Comparison of ENCODE assay signal across 10 cellular contexts in the genomic region with DNA sequence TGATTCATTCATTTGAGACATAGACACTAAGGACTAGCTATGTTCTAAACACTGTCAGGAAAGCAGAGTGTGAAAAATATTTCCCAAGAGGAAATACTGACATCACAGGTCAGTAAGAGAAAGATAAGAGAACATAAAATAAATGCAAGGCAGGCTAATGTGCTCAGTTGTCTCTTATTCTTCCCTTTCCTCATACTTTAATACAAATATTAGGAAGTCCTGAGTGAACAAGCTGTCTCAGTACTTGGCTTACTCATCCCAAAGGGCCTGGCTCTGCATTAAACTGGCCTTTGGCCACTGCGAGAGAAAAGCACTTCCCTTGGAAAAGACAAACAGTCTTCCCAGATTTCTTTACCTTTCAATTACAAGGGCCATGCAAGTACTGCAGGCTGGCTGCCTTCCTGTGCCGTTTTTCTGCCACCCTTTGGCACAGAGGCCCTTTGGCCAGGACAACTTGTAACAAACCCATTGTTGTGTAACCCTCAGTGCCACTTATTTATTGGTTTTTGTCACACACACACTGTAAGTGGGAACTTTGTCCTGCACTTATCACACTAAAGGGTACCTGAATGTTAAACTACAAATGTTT. TPM values are rescaled to one million over a fixed set of nuclear protein-coding genes. Genes with fewer than 3 reads are reported as not detected.
DNase-seq lines count a peak whose midpoint lies in the region; ATAC-seq, FAIRE-seq and TF ChIP-seq lines count a peak whose summit lies in the region.
"Had no signal": no experiment of that assay in that cellular context is flagged by ENCODE, and none has a peak within 500 bp of the region (broad histone marks: within the 10 kb centered on the region; RNA-seq: fewer than 3 reads in every experiment).

No MANE protein-coding gene starts in this region.

- peak overlapping the region; percentile 56 for H3K9ac ChIP-seq in endothelial cell of umbilical vein (replicated peaks; ENCODE audit: extremely low read depth, insufficient read depth, low read length)

- DNase-seq in activated T-cell treated with anti-CD3 and anti-CD28 coated beads, Interleukin-2, amount 50 U/mL, for 24 hours: no peak
- DNase-seq in activated T-cell treated with anti-CD3 and anti-CD28 coated beads, Interleukin-2, amount 50 U/mL, for 48 hours: no peak
- DNase-seq in endothelial cell of umbilical vein (ENCODE audit: low read depth, low spot score): peak; percentile 88
- no peak for DNase-seq in memory B cell (ENCODE audit: low spot score in 2 of 2)
- DNase-seq in aorta: no peak
- DNase-seq in KBM-7: no peak
- DNase-seq in UCSD-AML1 (lab: John Stamatoyannopoulos, UW; ENCODE audit: unreplicated experiment): no peak
- DNase-seq: erythroblast, Kasumi-1 had no signal

- intact Hi-C loops in endothelial cell of umbilical vein (cut with micrococcal nuclease) (loop anchor here (1.0 to 2.0 kb wide), 2 partner anchors 13 to 33 kb away; a partner anchor contains a TSS), aorta (cut with DNase I) (no loop called here)

- CTCF ChIA-PET in endothelial cell of umbilical vein (lab: Charles Lee): interaction anchor here (0.6 to 2.1 kb wide), 9 partner anchors 10 to 242 kb away, joined by 3 to 14 read pairs (median 5); a partner anchor contains a TSS

- H3K27ac ChIP-seq in endothelial cell of umbilical vein (ENCODE audit: insufficient read depth, low read depth, low read length) (peak overlapping the region; percentile 85), aorta (ENCODE audit: low read depth in 1 of 2, low read length in 2 of 2) (no peak overlapping the region)

- peak; percentile 94 for FAIRE-seq in endothelial cell of umbilical vein (lab: Jason Lieb, UNC)

- no peak for TF ChIP-seq CTCF in endothelial cell of umbilical vein (IDR thresholded peaks at IDR 0.05; ENCODE audit: extremely low read depth in 1 of 2, insufficient read depth in 1 of 2, low read depth in 1 of 2, low read length in 2 of 2)

- H2AFZ ChIP-seq in endothelial cell of umbilical vein (ENCODE audit: low read depth, low read length): no peak overlapping the region

- H4K20me1 ChIP-seq in endothelial cell of umbilical vein (replicated peaks; ENCODE audit: control insufficient read depth, extremely low read depth, insufficient read depth, low read length): no peaks in the 10 kb centered on the region

- ATAC-seq in memory B cell (ENCODE audit: low read depth) (no peak), aorta (ENCODE audit: low FRiP score) (peak; percentile 33), GM18870 (IDR thresholded peaks at IDR 0.05; ENCODE audit: unreplicated experiment) (no peak)

- BruUV-seq in endothelial cell of umbilical vein (replicated peaks; lab: Mats Ljungman, UMichigan): TSS peak; percentile 91

- peak overlapping the region; percentile 24 for H3K27ac Mint-ChIP-seq in activated T-cell treated with anti-CD3 and anti-CD28 coated beads, Interleukin-2, amount 50 U/mL, for 24 hours
- H3K27ac Mint-ChIP-seq in memory B cell: peak overlapping the region; percentile 10

- no peaks in the 10 kb centered on the region for H3K9me3 Mint-ChIP-seq in activated T-cell treated with anti-CD3 and anti-CD28 coated beads, Interleukin-2, amount 50 U/mL, for 24 hours
- H3K9me3 Mint-ChIP-seq in memory B cell: no peaks in the 10 kb centered on the region

- peaks cover 33% of the 10 kb centered on the region for H3K36me3 Mint-ChIP-seq in activated T-cell treated with anti-CD3 and anti-CD28 coated beads, Interleukin-2, amount 50 U/mL, for 24 hours (ENCODE audit: low read depth)
- peaks cover 18% of the 10 kb centered on the region for H3K36me3 Mint-ChIP-seq in memory B cell

- no peaks in the 10 kb centered on the region for H3K27me3 Mint-ChIP-seq in activated T-cell treated with anti-CD3 and anti-CD28 coated beads, Interleukin-2, amount 50 U/mL, for 24 hours
- H3K27me3 Mint-ChIP-seq in memory B cell: no peaks in the 10 kb centered on the region

- dilution Hi-C loops in endothelial cell of umbilical vein (cut with MboI; ENCODE audit: extremely low pct_ligation_motif_present, low sequenced_read_pairs): no loop called here

- no peak overlapping the region for H3K4me3 Mint-ChIP-seq in activated T-cell treated with anti-CD3 and anti-CD28 coated beads, Interleukin-2, amount 50 U/mL, for 24 hours
- H3K4me3 Mint-ChIP-seq in memory B cell: no peak overlapping the region

- H3K4me1 ChIP-seq in endothelial cell of umbilical vein (ENCODE audit: control insufficient read depth, extremely low read depth, insufficient read depth, low read length) (peaks cover 35% of the 10 kb centered on the region), aorta (ENCODE audit: control insufficient read depth in 1 of 2, insufficient read depth in 2 of 2, low read length in 2 of 2) (peaks cover 0 to 3% of the 10 kb centered on the region in 2 donors)

- H3K9me1 ChIP-seq in endothelial cell of umbilical vein (replicated peaks; ENCODE audit: control insufficient read depth, extremely low read depth, insufficient read depth, low read length): no peaks in the 10 kb centered on the region

- peaks cover 31% of the 10 kb centered on the region for H3K79me2 ChIP-seq in endothelial cell of umbilical vein (ENCODE audit: control insufficient read depth, insufficient read depth, low read length)

- peak; percentile 34 for TF ChIP-seq POLR2A in endothelial cell of umbilical vein (IDR thresholded peaks at IDR 0.05; ENCODE audit: low read depth, low read length)

- H3K4me1 Mint-ChIP-seq in activated T-cell treated with anti-CD3 and anti-CD28 coated beads, Interleukin-2, amount 50 U/mL, for 24 hours (ENCODE audit: low read depth): peaks cover 18% of the 10 kb centered on the region
- H3K4me1 Mint-ChIP-seq in memory B cell: peaks cover 16% of the 10 kb centered on the region

- H3K4me3 ChIP-seq in endothelial cell of umbilical vein (replicated peaks in 1 of 3; ENCODE audit: insufficient read depth in 1 of 3, low read depth in 1 of 3, low read length in 3 of 3): peak overlapping the region in 1 of 3 experiments; percentile 7
- H3K4me3 ChIP-seq in aorta (ENCODE audit: low read length in 2 of 2): no peak overlapping the region

- H3K36me3 ChIP-seq in endothelial cell of umbilical vein (ENCODE audit: control insufficient read depth in 2 of 2, extremely low read depth in 1 of 2, insufficient read depth in 2 of 2, low read length in 2 of 2) (no peaks in the 10 kb centered on the region), aorta (ENCODE audit: control insufficient read depth in 1 of 2, insufficient read depth in 2 of 2, low read length in 1 of 2) (no peaks in the 10 kb centered on the region)

- peak overlapping the region; percentile 84 for H3K4me2 ChIP-seq in endothelial cell of umbilical vein (ENCODE audit: insufficient read depth, low read length)

- in situ Hi-C loops in KBM-7 (cut with MboI; ENCODE audit: low pct_unique_long_range_greater_than_20kb, low sequenced_read_pairs): no loop called here

- POLR2A ChIA-PET in endothelial cell of umbilical vein (lab: Charles Lee): interaction anchor here (1.2 kb wide), 1 partner anchor 13 kb away, joined by 6 read pairs; no protein-coding TSS in a partner anchor

- WGBS in aorta, 2 donors: 3 to 4% methylated on average over 2 of the region's 2 CpGs

- H3K27me3 ChIP-seq in endothelial cell of umbilical vein (ENCODE audit: control insufficient read depth in 2 of 2, insufficient read depth in 2 of 2, low read length in 2 of 2): no peaks in the 10 kb centered on the region
- no peaks in the 10 kb centered on the region for H3K27me3 ChIP-seq in aorta (ENCODE audit: control insufficient read depth in 1 of 2, insufficient read depth in 2 of 2, low read length in 1 of 2)

- H3K9me3 ChIP-seq in endothelial cell of umbilical vein (replicated peaks; ENCODE audit: control insufficient read depth, insufficient read depth, low read length): no peaks in the 10 kb centered on the region
- no peaks in the 10 kb centered on the region for H3K9me3 ChIP-seq in aorta (ENCODE audit: control insufficient read depth, low read length)

TF ChIP-seq in endothelial cell of umbilical vein, 7 proteins besides CTCF, POLR2A, EP300 and RAD21:
- TF ChIP-seq POLR2AphosphoS5 (IDR thresholded peaks at IDR 0.05; ENCODE audit: insufficient read depth, low read depth, low read length) (peak; percentile 35), EZH2 (IDR thresholded peaks at IDR 0.05; ENCODE audit: borderline replicate concordance, low read depth, low read length, severe bottlenecking) (no peak), MYC (IDR thresholded peaks at IDR 0.05; ENCODE audit: low read depth, low read length) (no peak), GATA2 (IDR thresholded peaks at IDR 0.05; ENCODE audit: insufficient read depth, insufficient read length, low read depth, low read length) (peak; percentile 71), FOS (IDR thresholded peaks at IDR 0.05; ENCODE audit: borderline replicate concordance, insufficient read depth, low read length) (peak; percentile 79), JUN (IDR thresholded peaks at IDR 0.05; ENCODE audit: borderline replicate concordance, insufficient read depth, insufficient read length, low read depth) (peak; percentile 61)
- TF ChIP-seq, protein P1, sequence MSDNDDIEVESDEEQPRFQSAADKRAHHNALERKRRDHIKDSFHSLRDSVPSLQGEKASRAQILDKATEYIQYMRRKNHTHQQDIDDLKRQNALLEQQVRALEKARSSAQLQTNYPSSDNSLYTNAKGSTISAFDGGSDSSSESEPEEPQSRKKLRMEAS (IDR thresholded peaks at IDR 0.05; ENCODE audit: insufficient read depth, insufficient read length): no peak

RNA-seq across cellular contexts. Expression of a gene that starts 31.7 kb away (rescaled TPM):
- total RNA-seq in endothelial cell of umbilical vein (52.7 and 56.5 TPM in 2 replicates), aorta (10 to 100 TPM; 30.8 TPM)
- polyA plus RNA-seq in endothelial cell of umbilical vein (55.9 and 61.1 TPM in 2 replicates), aorta (10 to 100 TPM; 13.4 to 17.7 TPM)
- polyA plus RNA-seq in endothelial cell of umbilical vein (2011; cell fraction: cytosol; rRNA removed): 39.7 and 40.6 TPM in 2 replicates
- 83.4 and 98.0 TPM in 2 replicates for polyA plus RNA-seq in endothelial cell of umbilical vein (2011; cell fraction: nucleus; rRNA removed)
- 30.9 and 33.4 TPM in 2 replicates for polyA plus RNA-seq in endothelial cell of umbilical vein (2012)
- polyA minus RNA-seq in endothelial cell of umbilical vein: 126 and 146 TPM in 2 replicates
- polyA minus RNA-seq in endothelial cell of umbilical vein (2011; cell fraction: cytosol; rRNA and poly(A)+ RNA removed): 41.5 TPM
- polyA minus RNA-seq in endothelial cell of umbilical vein (2011; cell fraction: nucleus; rRNA and poly(A)+ RNA removed): 51.3 and 65.7 TPM in 2 replicates

RNA-seq across cellular contexts. Expression of a gene that starts 48.5 kb away (rescaled TPM):
- total RNA-seq in endothelial cell of umbilical vein: 69.2 and 75.5 TPM in 2 replicates
- polyA plus RNA-seq in endothelial cell of umbilical vein: 97.9 and 121 TPM in 2 replicates
- polyA plus RNA-seq in endothelial cell of umbilical vein (2011; cell fraction: cytosol; rRNA removed): 64.8 and 71.4 TPM in 2 replicates
- 248 and 285 TPM in 2 replicates for polyA plus RNA-seq in endothelial cell of umbilical vein (2011; cell fraction: nucleus; rRNA removed)
- 36.7 and 55.9 TPM in 2 replicates for polyA plus RNA-seq in endothelial cell of umbilical vein (2012)
- 112 and 115 TPM in 2 replicates for polyA minus RNA-seq in endothelial cell of umbilical vein
- polyA minus RNA-seq in endothelial cell of umbilical vein (2011; cell fraction: cytosol; rRNA and poly(A)+ RNA removed): 28.9 TPM
- polyA minus RNA-seq in endothelial cell of umbilical vein (2011; cell fraction: nucleus; rRNA and poly(A)+ RNA removed): 110 and 160 TPM in 2 replicates
- total RNA-seq in aorta: 10 to 100 TPM; 63.7 to 73.2 TPM
- polyA plus RNA-seq in aorta: 10 to 100 TPM; 37.3 to 94.0 TPM
